In genomic region chr2:100185105-100185504, GRCh38 we compare ENCODE assay signal across 1 cellular context.
TF ChIP-seq lines count a peak whose summit lies in the region.

No MANE protein-coding gene starts in this region.

TF ChIP-seq in H1, 55 proteins besides CTCF, POLR2A, EP300 and RAD21:
- TF ChIP-seq POLR2AphosphoS5 (IDR thresholded peaks at IDR 0.05; ENCODE audit: low read depth, low read length) (no peak), SP2 (IDR thresholded peaks at IDR 0.05; ENCODE audit: low read length) (no peak), SIRT6 (IDR thresholded peaks at IDR 0.05; ENCODE audit: low read length) (no peak), BCL11A (IDR thresholded peaks at IDR 0.05; ENCODE audit: low read depth in 2 of 2, low read length in 2 of 2) (no peak), TBP (IDR thresholded peaks at IDR 0.05; ENCODE audit: low read depth, low read length) (no peak), RNF2 (IDR thresholded peaks at IDR 0.05; ENCODE audit: borderline replicate concordance, low read depth, low read length, missing control alignments, poor library complexity, severe bottlenecking) (no peak), ASH2L (IDR thresholded peaks at IDR 0.05; ENCODE audit: low read length) (no peak), NRF1 (IDR thresholded peaks at IDR 0.05; ENCODE audit: low read depth, low read length) (no peak), MAFK (IDR thresholded peaks at IDR 0.05; ENCODE audit: low read depth, low read length) (no peak), PHF8 (conservative IDR thresholded peaks at IDR 0.05; ENCODE audit: low read depth, low read length) (no peak), USF2 (IDR thresholded peaks at IDR 0.05; ENCODE audit: low read length) (no peak), JUN (IDR thresholded peaks at IDR 0.05; ENCODE audit: low read depth, low read length) (no peak), CHD7 (IDR thresholded peaks at IDR 0.05; ENCODE audit: insufficient replicate concordance, low read length) (no peak), SAP30 (IDR thresholded peaks at IDR 0.05; ENCODE audit: insufficient read depth, insufficient replicate concordance, low read length) (no peak), YY1 (IDR thresholded peaks at IDR 0.05; ENCODE audit: low read depth, low read length) (no peak), GTF2F1 (IDR thresholded peaks at IDR 0.05; ENCODE audit: borderline replicate concordance, low read depth, low read length) (no peak)
